ENCODE assay signal across 31 cellular contexts in the genomic region with DNA sequence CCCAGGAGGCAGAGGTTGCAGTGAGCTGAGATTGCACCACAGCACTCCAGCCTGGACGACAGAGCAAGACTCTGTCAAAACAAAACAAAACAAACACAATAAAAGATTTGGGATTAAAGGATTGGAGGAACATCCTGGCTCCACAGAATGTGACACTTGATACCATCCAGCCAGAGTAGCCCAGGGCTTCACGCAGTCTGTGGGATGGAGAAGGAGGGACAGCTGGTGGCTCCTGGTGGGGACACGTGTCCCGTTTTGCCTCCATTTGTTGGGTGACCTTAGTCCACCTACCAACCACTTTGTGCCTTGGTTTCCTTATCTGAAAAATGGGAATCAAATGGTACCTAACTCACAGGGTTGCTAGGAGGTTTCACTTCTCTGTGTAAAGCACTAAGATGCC.
"Had no signal": no experiment of that assay in that cellular context is flagged by ENCODE, and none has a peak within 500 bp of the region (broad histone marks: within the 10 kb centered on the region; RNA-seq: fewer than 3 reads in every experiment).

No MANE protein-coding gene starts in this region.

- H3K4me3 ChIP-seq: ascending aorta, hepatocyte, lower lobe of right lung, mucosa of descending colon, spleen, thyroid gland, upper lobe of right lung had no signal

- H3K79me2 ChIP-seq: hepatocyte had no signal

- H3K4me1 Mint-ChIP-seq: activated CD4-positive, alpha-beta T cell treated with anti-CD3 and anti-CD28 coated beads for 36 hours; immature natural killer cell had no signal

- H3K36me3 ChIP-seq: ascending aorta, brain microvascular endothelial cell, lower lobe of right lung, spleen, thyroid gland, upper lobe of right lung had no signal

- H3K27ac ChIP-seq: ascending aorta, brain microvascular endothelial cell, hepatocyte, lower lobe of right lung, spleen, thyroid gland, upper lobe of right lung had no signal

- H3K27ac Mint-ChIP-seq: activated B cell treated with CpG ODN at 0.5 μM for 24 hours; activated CD4-positive, alpha-beta T cell treated with anti-CD3 and anti-CD28 coated beads for 36 hours; activated naive CD4-positive, alpha-beta T cell treated with anti-CD3 and anti-CD28 coated beads, Interleukin-2, amount 50 U/mL, for 72 hours; activated T-cell treated with anti-CD3 and anti-CD28 coated beads, Interleukin-2, amount 50 U/mL, for 24 hours; activated T-helper 17 cell treated with anti-CD3 and anti-CD28 coated beads, Interleukin-2, amount 50 U/mL, for 72 hours; immature natural killer cell; progenitor cell of endocrine pancreas had no signal

- H3K4me3 Mint-ChIP-seq: activated B cell treated with CpG ODN at 0.5 μM for 24 hours; activated CD4-positive, alpha-beta T cell treated with anti-CD3 and anti-CD28 coated beads for 36 hours; activated T-cell treated with anti-CD3 and anti-CD28 coated beads, Interleukin-2, amount 50 U/mL, for 24 hours; activated T-helper 17 cell treated with anti-CD3 and anti-CD28 coated beads, Interleukin-2, amount 50 U/mL, for 72 hours; immature natural killer cell had no signal

- H3K9me3 ChIP-seq: ascending aorta, lower lobe of right lung, mucosa of descending colon, spleen, thyroid gland, upper lobe of right lung had no signal

- ATAC-seq: activated CD4-positive, alpha-beta T cell treated with anti-CD3 and anti-CD28 coated beads for 36 hours; activated naive CD4-positive, alpha-beta T cell treated with anti-CD3 and anti-CD28 coated beads, Interleukin-2, amount 50 U/mL, for 72 hours; activated T-helper 17 cell treated with anti-CD3 and anti-CD28 coated beads, Interleukin-2, amount 50 U/mL, for 72 hours; esophagus mucosa; left lobe of liver; lower lobe of right lung; mucosa of descending colon; stimulated activated naive CD8-positive, alpha-beta T cell treated with anti-CD3 and anti-CD28 coated beads, Interleukin-15, Interleukin-2, amounts not matched to agents 100 U/mL and 50 U/mL, for 24 hours; upper lobe of right lung had no signal

- H3K4me1 ChIP-seq: ascending aorta, lower lobe of right lung had no signal

- H2AFZ ChIP-seq: hepatocyte had no signal

- H3K27me3 ChIP-seq: ascending aorta, brain microvascular endothelial cell, hepatocyte, thyroid gland, upper lobe of right lung had no signal

- H3K9me3 Mint-ChIP-seq: activated B cell treated with CpG ODN at 0.5 μM for 24 hours; activated naive CD4-positive, alpha-beta T cell treated with anti-CD3 and anti-CD28 coated beads, Interleukin-2, amount 50 U/mL, for 72 hours; activated T-cell treated with anti-CD3 and anti-CD28 coated beads, Interleukin-2, amount 50 U/mL, for 24 hours; activated T-helper 17 cell treated with anti-CD3 and anti-CD28 coated beads, Interleukin-2, amount 50 U/mL, for 72 hours; immature natural killer cell had no signal

- H3K36me3 Mint-ChIP-seq: activated naive CD4-positive, alpha-beta T cell treated with anti-CD3 and anti-CD28 coated beads, Interleukin-2, amount 50 U/mL, for 72 hours; immature natural killer cell; naive B cell had no signal

- H3K4me2 ChIP-seq: hepatocyte had no signal

- DNase-seq: activated B cell treated with CpG ODN at 0.5 μM for 24 hours; activated CD4-positive, alpha-beta T cell treated with anti-CD3 and anti-CD28 coated beads for 36 hours; activated CD4-positive, alpha-beta T cell treated with anti-CD3 and anti-CD28 coated beads, Interleukin-2, amount 50 U/mL, for 4 hours; activated CD8-positive, alpha-beta memory T cell treated with anti-CD3 and anti-CD28 coated beads for 24 hours; activated CD8-positive, alpha-beta memory T cell treated with anti-CD3 and anti-CD28 coated beads, Interleukin-2, amount 50 U/mL, for 4 hours; activated T-cell treated with anti-CD3 and anti-CD28 coated beads, Interleukin-2, amount 50 U/mL, for 24 hours; brain microvascular endothelial cell; caudate nucleus; dermis blood vessel endothelial cell; effector CD8-positive, alpha-beta T cell; foreskin melanocyte; glutamatergic neuron; immature natural killer cell; lower lobe of right lung; mesendoderm; mucosa of descending colon; naive B cell; retina; spleen; stimulated activated CD4-positive, alpha-beta T cell treated with anti-CD3 and anti-CD28 coated beads, Interleukin-4, amount 100 ng/mL, for 1 hour; stimulated activated naive CD8-positive, alpha-beta T cell treated with anti-CD3 and anti-CD28 coated beads, Interleukin-15, Interleukin-2, amounts not matched to agents 100 U/mL and 50 U/mL, for 24 hours; substantia nigra; thyroid gland; upper lobe of right lung had no signal
